Comparison of ENCODE assay signal across 16 cellular contexts in genomic region chr12:88893801-88894200, GRCh38.
DNase-seq lines count a peak whose midpoint lies in the region; FAIRE-seq and TF ChIP-seq lines count a peak whose summit lies in the region.
"Had no signal": no experiment of that assay in that cellular context is flagged by ENCODE, and none has a peak within 500 bp of the region (broad histone marks: within the 10 kb centered on the region; RNA-seq: fewer than 3 reads in every experiment).

No MANE protein-coding gene starts in this region.

- no peaks in the 10 kb centered on the region for H3K27me3 ChIP-seq in BLaER1 treated with 17β-estradiol and CSF1 and Interleukin-3, amounts not matched to agents 10 nM and 100 nM
- H3K27me3 ChIP-seq in fibroblast of lung (ENCODE audit: control insufficient read depth, insufficient read depth, low read length) = no peaks in the 10 kb centered on the region
- no peaks in the 10 kb centered on the region for H3K27me3 ChIP-seq in brain microvascular endothelial cell (replicated peaks)
- H3K27me3 ChIP-seq: BLaER1, Peyer's patch had no signal

- no peaks in the 10 kb centered on the region for H3K79me2 ChIP-seq in fibroblast of lung (ENCODE audit: control insufficient read depth, insufficient read depth, low read length)

- DNase-seq in DMS53 treated with DMSO at 0.1 percent for 48 hours (lab: John Stamatoyannopoulos, UW; ENCODE audit: unreplicated experiment) = peak; percentile 38
- peak; percentile 67 for DNase-seq in NCI-H526 (lab: John Stamatoyannopoulos, UW)
- peak in 1 of 2 donors; percentile 11 for DNase-seq in fibroblast of lung (ENCODE audit: low read depth in 2 of 2)
- DNase-seq in brain microvascular endothelial cell = no peak
- no peak for DNase-seq in urothelium cell line (ENCODE audit: low spot score)
- DNase-seq in hippocampal formation (lab: John Stamatoyannopoulos, UW) = no peak
- DNase-seq: DMS79, MV-4-11, NCI-H146, NCI-H748 treated with DMSO at 0.1 percent for 48 hours, Peyer's patch, SHP77 had no signal

- no peaks in the 10 kb centered on the region for H3K9me3 ChIP-seq in BLaER1 treated with 17β-estradiol and CSF1 and Interleukin-3, amounts not matched to agents 10 nM and 100 nM (replicated peaks in 1 of 11)
- H3K9me3 ChIP-seq in fibroblast of lung (ENCODE audit: control insufficient read depth, insufficient read depth, low read depth, low read length) = no peaks in the 10 kb centered on the region
- H3K9me3 ChIP-seq: BLaER1, Peyer's patch had no signal

- TF ChIP-seq CTCF in fibroblast of lung (conservative IDR thresholded peaks at IDR 0.05 in 1 of 2, IDR thresholded peaks at IDR 0.05 in 1 of 2; ENCODE audit: low read depth in 1 of 2, low read length in 2 of 2) = no peak
- TF ChIP-seq CTCF in brain microvascular endothelial cell (IDR thresholded peaks at IDR 0.05; ENCODE audit: low read depth, low read length, missing control alignments) = no peak

- peak overlapping the region in 4 of 11 experiments; percentile 31 to 62 (median 48); a peak in 6 of 22 replicates for H3K27ac ChIP-seq in BLaER1 treated with 17β-estradiol and CSF1 and Interleukin-3, amounts not matched to agents 10 nM and 100 nM
- H3K27ac ChIP-seq in fibroblast of lung (ENCODE audit: insufficient read depth, low read length) = no peak overlapping the region
- no peak overlapping the region for H3K27ac ChIP-seq in brain microvascular endothelial cell
- H3K27ac ChIP-seq: BLaER1, Peyer's patch had no signal

- no peaks in the 10 kb centered on the region for H4K20me1 ChIP-seq in BLaER1 treated with 17β-estradiol and CSF1 and Interleukin-3, amounts not matched to agents 10 nM and 100 nM
- H4K20me1 ChIP-seq in fibroblast of lung (ENCODE audit: control insufficient read depth, extremely low read depth, insufficient read depth, low read length) = no peaks in the 10 kb centered on the region
- H4K20me1 ChIP-seq: BLaER1 had no signal

- no peak overlapping the region for H3K9ac ChIP-seq in BLaER1 treated with 17β-estradiol and CSF1 and Interleukin-3, amounts not matched to agents 10 nM and 100 nM
- no peak overlapping the region for H3K9ac ChIP-seq in fibroblast of lung (ENCODE audit: insufficient read depth, low read length)
- H3K9ac ChIP-seq: BLaER1 had no signal

- in situ Hi-C loops in brain microvascular endothelial cell (cut with HindIII; ENCODE audit: low pct_ligation_motif_present, low sequenced_read_pairs) = no loop called here

- peaks cover 14 to 50% (median 32%) of the 10 kb centered on the region in 10 experiments; a peak in 19 of 20 replicates for H3K4me1 ChIP-seq in BLaER1 treated with 17β-estradiol and CSF1 and Interleukin-3, amounts not matched to agents 10 nM and 100 nM
- H3K4me1 ChIP-seq in fibroblast of lung (ENCODE audit: control insufficient read depth, extremely low read depth, insufficient read depth, low read length) = peaks cover 7% of the 10 kb centered on the region
- H3K4me1 ChIP-seq: Peyer's patch had no signal

- peak overlapping the region; percentile 24 for H2AFZ ChIP-seq in fibroblast of lung (ENCODE audit: low read length)

- H3K4me3 ChIP-seq in BLaER1 treated with 17β-estradiol and CSF1 and Interleukin-3, amounts not matched to agents 10 nM and 100 nM = no peak overlapping the region
- H3K4me3 ChIP-seq in fibroblast of lung (replicated peaks in 1 of 4; ENCODE audit: control extremely low read depth in 1 of 4, insufficient read depth in 1 of 4, low read depth in 3 of 4, low read length in 4 of 4) (no peak overlapping the region), brain microvascular endothelial cell (ENCODE audit: low read depth, low read length) (no peak overlapping the region)
- H3K4me3 ChIP-seq: BLaER1, Peyer's patch had no signal

- peak overlapping the region in 8 of 11 experiments; percentile 29 to 71 (median 48); a peak in 14 of 22 replicates for H3K4me2 ChIP-seq in BLaER1 treated with 17β-estradiol and CSF1 and Interleukin-3, amounts not matched to agents 10 nM and 100 nM
- H3K4me2 ChIP-seq in fibroblast of lung (ENCODE audit: extremely low read depth, insufficient read depth, low read length) = no peak overlapping the region

- no peak for FAIRE-seq in urothelium cell line (lab: Jason Lieb, UNC)
- FAIRE-seq: G401.6, GM12891 had no signal

- no peaks in the 10 kb centered on the region for H3K36me3 ChIP-seq in BLaER1 treated with 17β-estradiol and CSF1 and Interleukin-3, amounts not matched to agents 10 nM and 100 nM
- H3K36me3 ChIP-seq in fibroblast of lung (ENCODE audit: control insufficient read depth, insufficient read depth, low read length) (no peaks in the 10 kb centered on the region), brain microvascular endothelial cell (replicated peaks) (no peaks in the 10 kb centered on the region)
- H3K36me3 ChIP-seq: BLaER1, Peyer's patch had no signal

Comparison
In these comparisons a context has a peak if more than half of its experiments do, and no peak if none do; other contexts are left out.
1. DNase-seq: peak in DMS53 treated with DMSO at 0.1 percent for 48 hours (single experiment) and NCI-H526 (2 of 2); none in brain microvascular endothelial cell (single experiment), urothelium cell line (single experiment) and hippocampal formation (0 of 2).